In genomic region chr9:37449877-37450632, GRCh38 we compare ENCODE assay signal across 2 cellular contexts.
TF ChIP-seq lines count a peak whose summit lies in the region.

No MANE protein-coding gene starts in this region.

TF ChIP-seq in IMR-90, 13 proteins besides CTCF, POLR2A, EP300 and RAD21:
- no peak for TF ChIP-seq MAZ (IDR thresholded peaks at IDR 0.05; ENCODE audit: borderline replicate concordance, low read depth, low read length)
- no peak for TF ChIP-seq BHLHE40 (IDR thresholded peaks at IDR 0.05; ENCODE audit: low read depth, low read length)
- peak; percentile 59; the same call in 1 of the 2 replicates for TF ChIP-seq MAFK (IDR thresholded peaks at IDR 0.05; ENCODE audit: low read depth, low read length)
- TF ChIP-seq ELK1 (IDR thresholded peaks at IDR 0.05; ENCODE audit: borderline replicate concordance, low read depth, low read length), result no peak
- TF ChIP-seq CEBPB (IDR thresholded peaks at IDR 0.05; ENCODE audit: low read depth, low read length), result no peak
- no peak for TF ChIP-seq MXI1 (IDR thresholded peaks at IDR 0.05; ENCODE audit: borderline replicate concordance, low read depth, low read length)

TF ChIP-seq in HepG2, 621 proteins besides CTCF, POLR2A, EP300 and RAD21:
- TF ChIP-seq MAFK (conservative IDR thresholded peaks at IDR 0.05 in 1 of 2, IDR thresholded peaks at IDR 0.05 in 1 of 2; ENCODE audit: low read length in 2 of 2) (peak; percentile 70 to 76), KDM3A (CRISPR knock-in tag; IDR thresholded peaks at IDR 0.05; ENCODE audit: low read depth) (no peak), MAFF (IDR thresholded peaks at IDR 0.05; ENCODE audit: low read depth, low read length) (peak; percentile 62)
